10 cellular contexts compared by ENCODE assay signal in the genomic region with DNA sequence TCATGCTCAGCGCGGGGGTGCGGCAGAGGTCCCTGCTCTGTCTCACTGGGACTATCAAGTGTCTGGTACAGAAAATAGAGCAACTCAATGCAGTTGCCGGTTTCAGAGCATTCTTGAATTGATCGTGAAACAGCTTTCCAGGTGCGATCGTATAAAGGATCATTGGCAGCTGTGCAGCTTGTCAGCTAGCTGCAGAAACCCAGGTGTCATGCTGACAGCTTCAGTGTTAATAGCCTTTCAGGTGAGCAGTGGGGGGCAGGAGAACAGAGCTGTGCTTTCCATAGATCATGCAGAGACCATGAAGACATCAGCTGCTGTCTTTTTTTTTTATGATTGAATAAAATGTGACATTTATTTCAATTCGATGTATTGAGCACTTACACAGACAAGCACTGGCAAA.
"Had no signal": no experiment of that assay in that cellular context is flagged by ENCODE, and none has a peak within 500 bp of the region (broad histone marks: within the 10 kb centered on the region; RNA-seq: fewer than 3 reads in every experiment).

No MANE protein-coding gene starts in this region.

- H3K27me3 ChIP-seq: adrenal gland, thyroid gland, vagina had no signal

- H3K27ac ChIP-seq: adrenal gland, coronary artery, skin epidermis, thyroid gland, vagina had no signal

- DNase-seq: activated CD4-positive, alpha-beta T cell treated with anti-CD3 and anti-CD28 coated beads, Interleukin-2, amount 50 U/mL, for 1 hour; activated naive CD4-positive, alpha-beta T cell treated with anti-CD3 and anti-CD28 coated beads, Interleukin-2, amount 50 U/mL, for 16 hours; activated T-cell treated with anti-CD3 and anti-CD28 coated beads for 4 hours; adrenal gland; caudate nucleus; effector CD4-positive, alpha-beta T cell; thyroid gland had no signal

- H3K4me1 ChIP-seq: adrenal gland, thyroid gland, vagina had no signal

- H3K36me3 ChIP-seq: adrenal gland, thyroid gland, vagina had no signal

- H3K4me3 ChIP-seq: adrenal gland, coronary artery, skin epidermis, thyroid gland, vagina had no signal

- H3K9me3 ChIP-seq: adrenal gland, thyroid gland, vagina had no signal
